20 cellular contexts compared by ENCODE assay signal in the genomic region with DNA sequence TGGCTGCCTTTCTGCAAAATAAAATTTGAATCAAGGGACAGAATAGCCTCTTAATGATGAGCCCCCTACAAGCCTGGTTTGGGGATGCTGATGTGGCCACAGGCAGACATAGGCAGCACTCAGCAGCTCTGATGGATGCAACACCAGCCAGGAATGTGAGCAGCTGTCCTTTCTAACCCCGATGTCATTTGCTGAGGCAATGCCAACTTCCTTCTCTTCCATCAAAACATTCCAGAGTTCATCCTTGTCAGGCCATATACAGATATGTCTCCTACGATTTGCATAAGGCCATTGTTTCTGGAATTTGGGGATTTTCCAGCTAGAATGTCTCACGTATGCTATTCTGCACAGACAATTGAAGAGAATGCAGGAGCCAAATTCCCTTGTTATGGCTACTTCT. TPM values are rescaled to one million over a fixed set of nuclear protein-coding genes. Genes with fewer than 3 reads are reported as not detected.
A peak's percentile ranks its signal among the peaks of the same experiment; 100 is the strongest.
DNase-seq lines count a peak whose midpoint lies in the region; ATAC-seq and TF ChIP-seq lines count a peak whose summit lies in the region.
"Had no signal": no experiment of that assay in that cellular context is flagged by ENCODE, and none has a peak within 500 bp of the region (broad histone marks: within the 10 kb centered on the region; RNA-seq: fewer than 3 reads in every experiment).

No MANE protein-coding gene starts in this region.

- in situ Hi-C loops in GM23248 (cut with MboI) = no loop called here

- DNase-seq in GM23248 (peak; percentile 26), adipocyte (ENCODE audit: low read depth) (peak; percentile 38), fibroblast of villous mesenchyme (ENCODE audit: low read depth) (peak; percentile 24), skeletal muscle cell (ENCODE audit: low read depth) (peak; percentile 81), aorta (no peak), erythroblast (lab: John Stamatoyannopoulos, UW) (no peak)
- DNase-seq: activated CD4-positive, alpha-beta T cell treated with anti-CD3 and anti-CD28 coated beads, Interleukin-2, amount 50 U/mL, for 48 hours; activated naive CD8-positive, alpha-beta T cell treated with anti-CD3 and anti-CD28 coated beads for 36 hours; activated T-cell treated with anti-CD3 and anti-CD28 coated beads, Interleukin-2, amount 50 U/mL, for 24 hours; effector CD8-positive, alpha-beta T cell; GOT3; NCI-H1417; NCI-H774; psoas muscle; T-helper 1 cell had no signal

- H3K9ac ChIP-seq in GM23248 = no peak overlapping the region
- no peak overlapping the region for H3K9ac ChIP-seq in adipocyte (ENCODE audit: low read length)
- H3K9ac ChIP-seq: KMS-11 had no signal

- 0 to 8% methylated on average over 3 of the region's 3 CpGs for WGBS in GM23248 (ENCODE audit: low coverage in 1 of 2, low lambda C conversion rate in 2 of 2, missing lambda C conversion rate in 2 of 2), 2 experiments
- 62 to 70% methylated on average over 3 of the region's 3 CpGs for WGBS in aorta, 2 donors

- no peak for TF ChIP-seq POLR2A in erythroblast (IDR thresholded peaks at IDR 0.05; ENCODE audit: low read length)

- H3K27ac ChIP-seq in GM23248 (no peak overlapping the region), aorta (ENCODE audit: low read depth in 1 of 2, low read length in 2 of 2) (no peak overlapping the region)
- H3K27ac ChIP-seq: KMS-11, psoas muscle had no signal

- ATAC-seq in aorta (ENCODE audit: low FRiP score) = no peak
- no peak for ATAC-seq in esophagus mucosa
- no peak for ATAC-seq in GM21717 (IDR thresholded peaks at IDR 0.05; ENCODE audit: unreplicated experiment)
- ATAC-seq: psoas muscle; stimulated activated effector memory CD8-positive, alpha-beta T cell treated with anti-CD3 and anti-CD28 coated beads, Interleukin-12 subunit alpha, Interleukin-12 subunit beta, amount 100 ng/mL, for 72 hours had no signal

- no peaks in the 10 kb centered on the region for H3K4me1 ChIP-seq in GM23248 (ENCODE audit: insufficient read depth)
- no peaks in the 10 kb centered on the region for H3K4me1 ChIP-seq in adipocyte (ENCODE audit: control insufficient read depth, insufficient read depth, low read length)
- H3K4me1 ChIP-seq in aorta (ENCODE audit: control insufficient read depth in 1 of 2, insufficient read depth in 2 of 2, low read length in 2 of 2) = no peaks in the 10 kb centered on the region
- H3K4me1 ChIP-seq: psoas muscle had no signal

- TF ChIP-seq CTCF in fibroblast of villous mesenchyme (IDR thresholded peaks at IDR 0.05; ENCODE audit: insufficient read depth, low read depth, low read length) = no peak

- H3K27me3 ChIP-seq in GM23248 (replicated peaks; ENCODE audit: insufficient read depth) = no peaks in the 10 kb centered on the region
- H3K27me3 ChIP-seq in adipocyte (replicated peaks; ENCODE audit: control insufficient read depth, insufficient read depth, low read length) = no peaks in the 10 kb centered on the region
- H3K27me3 ChIP-seq in aorta (ENCODE audit: control insufficient read depth in 1 of 2, insufficient read depth in 2 of 2, low read length in 1 of 2) = no peaks in the 10 kb centered on the region

- H4K20me1 ChIP-seq in GM23248 (ENCODE audit: insufficient read depth) = no peaks in the 10 kb centered on the region

- no peaks in the 10 kb centered on the region for H3K79me2 ChIP-seq in GM23248 (ENCODE audit: insufficient read depth)

- H3K9me2 ChIP-seq in GM23248 (ENCODE audit: insufficient read depth) = no peaks in the 10 kb centered on the region

- intact Hi-C loops in aorta (cut with DNase I) = no loop called here

- H3K36me3 ChIP-seq in GM23248 (ENCODE audit: low read depth) (no peaks in the 10 kb centered on the region), adipocyte (ENCODE audit: control insufficient read depth, insufficient read depth, low read length, severe bottlenecking) (no peaks in the 10 kb centered on the region), aorta (ENCODE audit: control insufficient read depth in 1 of 2, insufficient read depth in 2 of 2, low read length in 1 of 2) (no peaks in the 10 kb centered on the region)

- H3K4me3 ChIP-seq in GM23248 (no peak overlapping the region), adipocyte (ENCODE audit: low read length) (no peak overlapping the region), fibroblast of villous mesenchyme (ENCODE audit: low read depth, low read length) (no peak overlapping the region), skeletal muscle cell (ENCODE audit: low read depth, low read length) (no peak overlapping the region), aorta (ENCODE audit: low read length in 2 of 2) (no peak overlapping the region)
- H3K4me3 ChIP-seq: lung, psoas muscle had no signal

- H3K9me3 ChIP-seq in GM23248 (ENCODE audit: low read depth) = no peaks in the 10 kb centered on the region
- H3K9me3 ChIP-seq in adipocyte (ENCODE audit: control insufficient read depth, low read length) = no peaks in the 10 kb centered on the region
- no peaks in the 10 kb centered on the region for H3K9me3 ChIP-seq in aorta (ENCODE audit: control insufficient read depth, low read length)
- H3K9me3 ChIP-seq: psoas muscle had no signal

- H3K4me2 ChIP-seq in GM23248 (ENCODE audit: unreplicated experiment) = no peak overlapping the region
- H3K4me2 ChIP-seq: KMS-11 had no signal

- H2AFZ ChIP-seq in GM23248 = no peak overlapping the region

- no peaks in the 10 kb centered on the region for H3F3A ChIP-seq in GM23248 (ENCODE audit: insufficient read depth)

RNA-seq across cellular contexts. Expression of gene MYOCD, which starts 52.1 kb away (rescaled TPM):
- under 0.01 TPM in 2 replicates for total RNA-seq in GM23248 (2014; rRNA removed; shearing (Covaris generic))
- polyA plus RNA-seq in GM23248 (2016; fragmentation: Nextera tagmentation; extraction: Ambion mirVana) = 0.09 TPM in 1 of 2 replicates, not detected in the other
- total RNA-seq in fibroblast of villous mesenchyme = 11.0 and 14.7 TPM in 2 replicates
- total RNA-seq in aorta = 100 to 1,000 TPM in 1 of 2 donors, 10 to 100 TPM in 1; 91.6 to 251 TPM
- 10 to 100 TPM; 24.8 to 31.2 TPM for polyA plus RNA-seq in aorta
- 1.3 TPM for total RNA-seq in esophagus mucosa
- total RNA-seq: activated naive CD8-positive, alpha-beta T cell treated with anti-CD3 and anti-CD28 coated beads for 36 hours had no signal

Comparison
In these comparisons a context has a peak if more than half of its experiments do, and no peak if none do; other contexts are left out.
1. DNase-seq: peak in GM23248 (single experiment), adipocyte (single experiment), fibroblast of villous mesenchyme (single experiment) and skeletal muscle cell (single experiment); none in aorta (0 of 2) and erythroblast (0 of 2).